ENCODE assay signal across 24 cellular contexts in the genomic region with DNA sequence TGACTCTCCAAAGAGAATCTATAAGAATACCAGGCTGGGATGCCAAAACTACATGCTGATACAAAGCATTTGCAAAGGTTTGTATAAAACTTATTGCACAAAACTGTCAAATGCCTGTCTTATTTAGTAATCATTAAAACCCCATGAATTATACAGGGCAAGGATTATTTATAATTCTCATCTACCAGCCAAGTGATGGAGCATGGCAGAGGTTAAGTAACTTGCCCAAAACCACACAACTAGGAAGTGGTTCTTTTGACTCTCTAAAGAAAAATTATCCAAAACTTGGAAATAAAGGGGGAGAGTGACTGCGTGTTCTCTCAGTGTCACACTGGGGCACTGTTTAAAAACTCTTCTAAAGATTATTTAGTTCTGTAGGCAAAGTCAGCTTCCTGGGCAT. TPM values are rescaled to one million over a fixed set of nuclear protein-coding genes. Genes with fewer than 3 reads are reported as not detected.
DNase-seq lines count a peak whose midpoint lies in the region; ATAC-seq and TF ChIP-seq lines count a peak whose summit lies in the region.
"Had no signal": no experiment of that assay in that cellular context is flagged by ENCODE, and none has a peak within 500 bp of the region (broad histone marks: within the 10 kb centered on the region; RNA-seq: fewer than 3 reads in every experiment).

No MANE protein-coding gene starts in this region.

- H3K27ac ChIP-seq in mammary epithelial cell (ENCODE audit: insufficient read depth, low read depth, low read length) = no peak overlapping the region
- H3K27ac ChIP-seq in breast epithelium = no peak overlapping the region
- peak overlapping the region in 1 of 2 experiments; percentile 2; a peak in 1 of 4 replicates for H3K27ac ChIP-seq in SK-N-SH (ENCODE audit: low read depth in 2 of 2, low read length in 1 of 2)
- peak overlapping the region in 3 of 4 donors; percentile 28 to 65 (median 52) for H3K27ac ChIP-seq in transverse colon
- H3K27ac ChIP-seq in body of pancreas = no peak overlapping the region
- H3K27ac ChIP-seq: gastrocnemius medialis, upper lobe of right lung had no signal

- TF ChIP-seq CTCF in mammary epithelial cell (conservative IDR thresholded peaks at IDR 0.05 in 1 of 2, IDR thresholded peaks at IDR 0.05 in 1 of 2; ENCODE audit: extremely low read depth in 1 of 2, insufficient read depth in 1 of 2, low read depth in 1 of 2, low read length in 2 of 2) (no peak), breast epithelium (IDR thresholded peaks at IDR 0.05) (no peak), SK-N-SH (IDR thresholded peaks at IDR 0.05) (no peak), transverse colon (IDR thresholded peaks at IDR 0.05) (no peak), body of pancreas (IDR thresholded peaks at IDR 0.05) (no peak)

- H3K27me3 ChIP-seq in mammary epithelial cell (ENCODE audit: insufficient read depth, low read length) (no peaks in the 10 kb centered on the region), breast epithelium (no peaks in the 10 kb centered on the region), SK-N-SH (ENCODE audit: insufficient read depth) (no peaks in the 10 kb centered on the region), transverse colon (no peaks in the 10 kb centered on the region), body of pancreas (peaks cover 0 to 8% of the 10 kb centered on the region in 2 donors)
- H3K27me3 ChIP-seq: upper lobe of right lung had no signal

- ATAC-seq in body of pancreas = no peak
- ATAC-seq: activated T-cell treated with anti-CD3 and anti-CD28 coated beads, Interleukin-2, amount 50 U/mL, for 4 hours; gastrocnemius medialis; Right ventricle myocardium inferior; upper lobe of right lung had no signal

- H3K4me1 ChIP-seq in mammary epithelial cell (ENCODE audit: insufficient read depth, low read length) (peaks cover 8% of the 10 kb centered on the region), breast epithelium (no peaks in the 10 kb centered on the region), SK-N-SH (ENCODE audit: control insufficient read depth in 1 of 2, insufficient read depth in 2 of 2, low read depth in 1 of 2, low read length in 1 of 2) (peaks cover 6 to 9% of the 10 kb centered on the region in 2 experiments; a peak in 2 of 4 replicates), transverse colon (peaks cover 0 to 28% (median 11%) of the 10 kb centered on the region in 4 donors), body of pancreas (peaks cover 5% of the 10 kb centered on the region)
- H3K4me1 ChIP-seq: gastrocnemius medialis, upper lobe of right lung had no signal

- H4K20me1 ChIP-seq in mammary epithelial cell (ENCODE audit: insufficient read depth, low read length) = no peaks in the 10 kb centered on the region
- H4K20me1 ChIP-seq in SK-N-SH (ENCODE audit: insufficient read depth) = no peaks in the 10 kb centered on the region

- no peak for TF ChIP-seq RAD21 in SK-N-SH (IDR thresholded peaks at IDR 0.05; ENCODE audit: low read length)

- H3K9ac ChIP-seq in mammary epithelial cell (ENCODE audit: insufficient read depth, low read length) (no peak overlapping the region), SK-N-SH (no peak overlapping the region)

- no peak for TF ChIP-seq EP300 in SK-N-SH (IDR thresholded peaks at IDR 0.05; ENCODE audit: borderline replicate concordance in 1 of 2, low read depth in 1 of 2, low read length in 1 of 2)
- no peak for TF ChIP-seq EP300 in transverse colon (IDR thresholded peaks at IDR 0.05; ENCODE audit: low read depth)

- H3K36me3 ChIP-seq in mammary epithelial cell (ENCODE audit: insufficient read depth, low read length) = no peaks in the 10 kb centered on the region
- no peaks in the 10 kb centered on the region for H3K36me3 ChIP-seq in breast epithelium
- no peaks in the 10 kb centered on the region for H3K36me3 ChIP-seq in SK-N-SH (replicated peaks in 1 of 2; ENCODE audit: control insufficient read depth in 1 of 2, insufficient read depth in 2 of 2, low read length in 1 of 2)
- no peaks in the 10 kb centered on the region for H3K36me3 ChIP-seq in transverse colon
- H3K36me3 ChIP-seq in body of pancreas (replicated peaks in 1 of 2; ENCODE audit: insufficient read depth in 1 of 2, low read depth in 2 of 2) = no peaks in the 10 kb centered on the region
- H3K36me3 ChIP-seq: gastrocnemius medialis, upper lobe of right lung had no signal

- BruUV-seq in mammary epithelial cell (replicated peaks; lab: Mats Ljungman, UMichigan) = no TSS peak

- H3K4me3 ChIP-seq in mammary epithelial cell (replicated peaks in 1 of 3; ENCODE audit: insufficient read depth in 1 of 3, low read depth in 2 of 3, low read length in 3 of 3) (no peak overlapping the region), breast epithelium (no peak overlapping the region), SK-N-SH (ENCODE audit: low read depth in 2 of 2, low read length in 1 of 2) (no peak overlapping the region), transverse colon (no peak overlapping the region), body of pancreas (no peak overlapping the region)
- H3K4me3 ChIP-seq: gastrocnemius medialis, upper lobe of right lung had no signal

- 42% methylated on average over 1 of the region's 1 CpG for WGBS in mammary epithelial cell (ENCODE audit: low coverage, missing lambda C conversion rate)
- whole genome bisulfite sequencing in SK-N-SH (ENCODE audit: low lambda C conversion rate) = 100% methylated on average over 1 of the region's 1 CpG
- 52 to 67% methylated on average over 1 of the region's 1 CpG for WGBS in transverse colon (ENCODE audit: low coverage in 1 of 2), 2 donors
- 62 to 74% methylated on average over 1 of the region's 1 CpG for WGBS in body of pancreas, 2 donors

- CTCF ChIA-PET in mammary epithelial cell (lab: Charles Lee; ENCODE audit: low non-redundant PET) (no interaction called here), SK-N-SH (lab: Yijun Ruan, JAX) (interaction anchor here (1.0 to 1.1 kb wide), 2 partner anchors 9 to 150 kb away, joined by 3 read pairs; a partner anchor contains a TSS)

- peak overlapping the region; percentile 50 for H2AFZ ChIP-seq in mammary epithelial cell (ENCODE audit: low read depth, low read length)
- H2AFZ ChIP-seq in SK-N-SH (ENCODE audit: low read depth) = no peak overlapping the region

- H3K4me2 ChIP-seq in mammary epithelial cell (ENCODE audit: insufficient read depth, low read depth, low read length) = no peak overlapping the region
- H3K4me2 ChIP-seq in SK-N-SH = no peak overlapping the region

- DNase-seq in mammary epithelial cell (no peak), breast epithelium (ENCODE audit: low spot score in 2 of 2) (no peak), SK-N-SH (no peak), fibroblast of peridontal ligament (ENCODE audit: extremely low read depth) (peak; percentile 41), transverse colon (no peak), body of pancreas (no peak), NCI-H1105 treated with DMSO at 0.1 percent for 48 hours (lab: John Stamatoyannopoulos, UW) (no peak), NCI-H1417 treated with DMSO at 0.1 percent for 48 hours (lab: John Stamatoyannopoulos, UW) (no peak)
- DNase-seq: activated CD4-positive, CD25-positive, alpha-beta regulatory T cell treated with anti-CD3 and anti-CD28 coated beads, Interleukin-2, amount 50 U/mL, for 72 hours; activated naive CD4-positive, alpha-beta T cell; activated T-cell treated with anti-CD3 and anti-CD28 coated beads, Interleukin-2, amount 50 U/mL, for 4 hours; amniotic stem cell; Caco-2; caudate nucleus; gastrocnemius medialis; islet precursor cell; Kasumi-1; NCI-H510A treated with DMSO at 0.1 percent for 48 hours; nucleus accumbens; retina; upper lobe of right lung had no signal

- peaks cover 10% of the 10 kb centered on the region for H3F3A ChIP-seq in SK-N-SH (replicated peaks; ENCODE audit: insufficient read depth)

- in situ Hi-C loops in mammary epithelial cell (cut with MboI; ENCODE audit: low sequenced_read_pairs in 2 of 2) = no loop called here
- in situ Hi-C loops in transverse colon (cut with MboI; ENCODE audit: low pct_ligation_motif_present in 1 of 4, low pct_unique_long_range_greater_than_20kb in 1 of 4, low sequenced_read_pairs in 3 of 4) = no loop called here

- TF ChIP-seq POLR2A in breast epithelium (IDR thresholded peaks at IDR 0.05) (no peak), transverse colon (IDR thresholded peaks at IDR 0.05) (no peak), body of pancreas (IDR thresholded peaks at IDR 0.05) (no peak)

- POLR2A ChIA-PET in SK-N-SH (lab: Yijun Ruan, JAX) = no interaction called here

- dilution Hi-C loops in mammary epithelial cell (cut with HindIII; ENCODE audit: low sequenced_read_pairs) = loop anchor here (5.0 kb wide), 1 partner anchor 35 kb away; no protein-coding TSS in a partner anchor

- no peaks in the 10 kb centered on the region for H3K9me3 ChIP-seq in mammary epithelial cell (replicated peaks; ENCODE audit: insufficient read depth, low read length)
- H3K9me3 ChIP-seq in breast epithelium = no peaks in the 10 kb centered on the region
- no peaks in the 10 kb centered on the region for H3K9me3 ChIP-seq in SK-N-SH
- no peaks in the 10 kb centered on the region for H3K9me3 ChIP-seq in transverse colon
- no peaks in the 10 kb centered on the region for H3K9me3 ChIP-seq in body of pancreas
- H3K9me3 ChIP-seq: Caco-2, gastrocnemius medialis, upper lobe of right lung had no signal

- H3K9me2 ChIP-seq in SK-N-SH = no peaks in the 10 kb centered on the region

- H3K79me2 ChIP-seq in mammary epithelial cell (ENCODE audit: insufficient read depth, low read length) = no peaks in the 10 kb centered on the region
- H3K79me2 ChIP-seq in SK-N-SH (ENCODE audit: insufficient read depth) = no peaks in the 10 kb centered on the region

- intact Hi-C loops in mammary epithelial cell (cut with micrococcal nuclease) = no loop called here
- intact Hi-C loops in breast epithelium (cut with DNase I; ENCODE audit: low total_unique reads) = no loop called here
- intact Hi-C loops in transverse colon (cut with DNase I; ENCODE audit: low total_unique reads) = no loop called here
- intact Hi-C loops in body of pancreas (cut with DNase I) = no loop called here

TF ChIP-seq in SK-N-SH, 30 proteins besides CTCF, POLR2A, EP300 and RAD21 (continues in another document):
- no peak for TF ChIP-seq RFX5 (IDR thresholded peaks at IDR 0.05; ENCODE audit: low read length)
- no peak for TF ChIP-seq SIN3A (IDR thresholded peaks at IDR 0.05; ENCODE audit: borderline replicate concordance, low read depth, low read length)
- TF ChIP-seq SMC3 (IDR thresholded peaks at IDR 0.05; ENCODE audit: low read depth, low read length) = no peak
- TF ChIP-seq GATA2 (CRISPR knock-in tag; IDR thresholded peaks at IDR 0.05) = no peak
- TF ChIP-seq MXI1 (IDR thresholded peaks at IDR 0.05; ENCODE audit: low read depth, low read length) = no peak

RNA-seq across cellular contexts. Expression of a gene that starts 17.4 kb away (rescaled TPM):
- total RNA-seq in mammary epithelial cell = 100 to 1,000 TPM; 110 to 175 TPM
- 95.5 TPM for polyA plus RNA-seq in mammary epithelial cell
- 121 TPM for polyA minus RNA-seq in mammary epithelial cell
- total RNA-seq in breast epithelium = 100 to 1,000 TPM in 1 of 3 donors, 10 to 100 TPM in 2; 70.8 to 241 (median 82.9) TPM
- 61.9 and 85.1 TPM in 2 replicates for polyA plus RNA-seq in SK-N-SH (2012; rRNA removed)
- 62.2 and 80.3 TPM in 2 replicates for polyA plus RNA-seq in SK-N-SH (2012; cell fraction: cytosol; rRNA removed)
- 63.2 and 66.2 TPM in 2 replicates for polyA plus RNA-seq in SK-N-SH (2012; cell fraction: nucleus; rRNA removed)
- total RNA-seq in transverse colon = 10 to 100 TPM; 23.6 to 49.4 (median 38.0) TPM
- total RNA-seq in body of pancreas = 10 to 100 TPM; 10.1 to 22.1 TPM
- total RNA-seq: activated CD8-positive, alpha-beta memory T cell treated with anti-CD3 and anti-CD28 coated beads for 36 hours; B cell had no signal

Comparison
In these comparisons a context has a peak if more than half of its experiments do, and no peak if none do; other contexts are left out.
1. H3K27ac ChIP-seq: peak in transverse colon (3 of 4); none in mammary epithelial cell (single experiment), breast epithelium (0 of 2) and body of pancreas (0 of 4).